In the genomic region with DNA sequence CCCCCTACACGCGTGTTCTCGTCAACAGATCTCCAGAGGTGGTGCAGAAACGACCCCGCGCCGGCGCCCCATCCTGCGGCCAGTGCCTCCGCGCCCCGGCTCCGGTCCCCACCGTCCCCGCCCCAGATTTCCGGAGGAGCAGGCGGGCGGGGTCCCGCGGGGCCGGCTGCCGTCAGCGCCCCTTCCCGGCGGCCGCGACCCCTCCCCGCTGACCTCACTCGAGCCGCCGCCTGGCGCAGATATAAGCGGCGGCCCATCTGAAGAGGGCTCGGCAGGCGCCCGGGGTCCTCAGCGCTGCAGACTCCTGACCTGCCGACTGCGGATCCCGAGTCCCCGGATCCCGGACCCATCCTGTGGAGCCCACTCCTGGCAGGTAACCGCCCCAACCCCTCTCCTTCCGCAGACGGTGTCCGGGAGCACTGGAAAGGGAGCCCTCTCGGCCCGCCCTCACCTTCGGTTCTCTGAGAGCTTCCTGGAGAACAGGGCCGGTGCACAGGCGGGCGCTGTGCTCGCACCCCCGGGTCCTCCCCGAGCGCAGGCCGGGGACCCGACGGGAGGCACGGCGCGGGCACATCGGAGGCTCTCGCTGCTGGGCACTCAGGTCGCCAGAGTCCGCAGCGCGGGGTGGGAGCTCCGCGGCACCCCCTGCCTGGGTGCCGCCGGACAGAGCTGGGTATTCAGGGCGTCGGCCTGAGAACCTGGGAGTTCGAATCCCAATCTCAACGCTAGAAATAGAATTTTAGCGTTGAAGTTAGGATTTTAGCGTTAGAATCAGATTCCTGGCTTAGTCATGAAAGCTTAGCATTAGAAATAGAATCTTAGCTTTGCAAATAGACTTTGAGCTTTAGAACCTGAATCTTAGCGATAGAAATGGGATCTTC, we compare ENCODE assay signal across 11 cellular contexts. TPM values are rescaled to one million over a fixed set of nuclear protein-coding genes. Genes with fewer than 3 reads are reported as not detected.
A peak's percentile ranks its signal among the peaks of the same experiment; 100 is the strongest.
DNase-seq lines count a peak whose midpoint lies in the region; ATAC-seq and TF ChIP-seq lines count a peak whose summit lies in the region.
"Had no signal": no experiment of that assay in that cellular context is flagged by ENCODE, and none has a peak within 500 bp of the region (broad histone marks: within the 10 kb centered on the region; RNA-seq: fewer than 3 reads in every experiment).

Gene TRH, plus strand, starts transcription at position 270 of the 881 bp plus-strand sequence. CDS start 1,097 bp downstream, outside the sequence.

- no peaks in the 10 kb centered on the region for H3K36me3 Mint-ChIP-seq in Calu3 (ENCODE audit: insufficient read depth, unreplicated experiment)

- H3K14ac ChIP-seq in trophoblast cell (ENCODE audit: low read length), result no peak within 1 kb of the TSS

- H3K18ac ChIP-seq in trophoblast cell (ENCODE audit: low read length), result no peak within 1 kb of the TSS

- no peak for TF ChIP-seq POLR2A in Peyer's patch (IDR thresholded peaks at IDR 0.05)
- no peak for TF ChIP-seq POLR2A in esophagus muscularis mucosa (IDR thresholded peaks at IDR 0.05; ENCODE audit: low read depth)

- H4K91ac ChIP-seq in trophoblast cell (ENCODE audit: low read depth, low read length), result no peak within 1 kb of the TSS

- no peak within 1 kb of the TSS for H2BK5ac ChIP-seq in trophoblast cell (ENCODE audit: low read depth, low read length, poor library complexity)

- H3K36me3 ChIP-seq in Peyer's patch (no peaks in the 10 kb centered on the region), esophagus muscularis mucosa (no peaks in the 10 kb centered on the region), trophoblast cell (ENCODE audit: control insufficient read depth in 1 of 2, insufficient read depth in 2 of 2, low read length in 2 of 2) (no peaks in the 10 kb centered on the region)

- H3K79me1 ChIP-seq in trophoblast cell (ENCODE audit: low read length), result no peaks in the 10 kb centered on the region

- H3K27ac Mint-ChIP-seq in Calu3 (ENCODE audit: unreplicated experiment), result no peak within 1 kb of the TSS

- TF ChIP-seq EP300 in esophagus muscularis mucosa (IDR thresholded peaks at IDR 0.05), result no peak

- H3K79me2 ChIP-seq in trophoblast cell (ENCODE audit: control insufficient read depth, insufficient read depth, low read length, poor library complexity), result no peaks in the 10 kb centered on the region

- no peak within 1 kb of the TSS for H3K23ac ChIP-seq in trophoblast cell (ENCODE audit: low read length)

- H3K9me3 Mint-ChIP-seq in Calu3 (ENCODE audit: low read depth, unreplicated experiment), result no peaks in the 10 kb centered on the region

- H3K27ac ChIP-seq in Peyer's patch (no peak within 1 kb of the TSS), esophagus muscularis mucosa (replicated peaks in 1 of 4) (no peak within 1 kb of the TSS), trophoblast cell (ENCODE audit: low read depth, low read length) (no peak within 1 kb of the TSS)

- H2BK120ac ChIP-seq in trophoblast cell (ENCODE audit: insufficient read depth, low read length, poor library complexity), result no peak within 1 kb of the TSS

- H3K9me3 ChIP-seq in Peyer's patch (no peaks in the 10 kb centered on the region), esophagus muscularis mucosa (no peaks in the 10 kb centered on the region), trophoblast cell (ENCODE audit: insufficient read depth, low read depth, low read length) (peaks cover 9% of the 10 kb centered on the region)

- DNase-seq in Calu3, result no peak
- no peak for DNase-seq in Peyer's patch
- no peak for DNase-seq in esophagus muscularis mucosa (ENCODE audit: extremely low spot score)
- DNase-seq in trophoblast cell, result no peak
- DNase-seq in DMS53 (lab: John Stamatoyannopoulos, UW), result no peak
- no peak for DNase-seq in OCI-M1 (lab: John Stamatoyannopoulos, UW)
- DNase-seq: GDM1, NCI-H446 treated with DMSO at 0.1 percent for 48 hours had no signal

- no peak within 1 kb of the TSS for H3K4ac ChIP-seq in trophoblast cell (ENCODE audit: low read depth, low read length)

- H2AK5ac ChIP-seq in trophoblast cell (ENCODE audit: low read length), result no peak within 1 kb of the TSS

- no peak within 1 kb of the TSS for H2AFZ ChIP-seq in trophoblast cell (ENCODE audit: insufficient read depth, low read length, poor library complexity)

- H3K9ac ChIP-seq in trophoblast cell (ENCODE audit: low read length), result no peak within 1 kb of the TSS

- H3K4me1 Mint-ChIP-seq in Calu3 (ENCODE audit: low read depth, unreplicated experiment), result no peaks in the 10 kb centered on the region

- H3K4me1 ChIP-seq in Peyer's patch (peaks cover 0 to 17% (median 8%) of the 10 kb centered on the region in 4 donors), esophagus muscularis mucosa (peaks cover 15 to 21% (median 18%) of the 10 kb centered on the region in 4 donors), trophoblast cell (ENCODE audit: control insufficient read depth in 1 of 2, insufficient read depth in 2 of 2, low read length in 2 of 2) (peaks cover 4 to 5% of the 10 kb centered on the region in 2 experiments)

- WGBS in esophagus muscularis mucosa, result 7% methylated on average over 32 of the region's 80 CpGs
- no CpG with 5 or more reads among the region's 80 CpGs for WGBS in trophoblast cell (ENCODE audit: extremely low coverage, insufficient coverage, insufficient read length)

- H4K12ac ChIP-seq in trophoblast cell (ENCODE audit: low read depth, low read length), result no peak within 1 kb of the TSS

- H4K8ac ChIP-seq in trophoblast cell (ENCODE audit: low read depth, low read length), result no peak within 1 kb of the TSS

- H3K27me3 Mint-ChIP-seq in Calu3 (ENCODE audit: unreplicated experiment), result peaks cover 78% of the 10 kb centered on the region

- CTCF ChIA-PET in Calu3 (lab: Charles Lee), result no interaction called here

- peak within 1 kb of the TSS; percentile 59 for H3K4me2 ChIP-seq in trophoblast cell (ENCODE audit: low read length)

- BruUV-seq in Calu3 (replicated peaks; lab: Mats Ljungman, UMichigan), result no TSS peak

- H3K27me3 ChIP-seq in Peyer's patch (peaks cover 0 to 20% of the 10 kb centered on the region in 2 donors), esophagus muscularis mucosa (peaks cover 9 to 63% (median 33%) of the 10 kb centered on the region in 4 donors), trophoblast cell (ENCODE audit: insufficient read depth, low read length) (peaks cover 57% of the 10 kb centered on the region)

- intact Hi-C loops in Calu3 (cut with micrococcal nuclease; ENCODE audit: unreplicated experiment) (no loop called here), esophagus muscularis mucosa (cut with DNase I) (no loop called here)

- no peak for TF ChIP-seq CTCF in Calu3 (IDR thresholded peaks at IDR 0.05; ENCODE audit: unreplicated experiment)
- TF ChIP-seq CTCF in Peyer's patch (IDR thresholded peaks at IDR 0.05), result no peak
- TF ChIP-seq CTCF in esophagus muscularis mucosa (IDR thresholded peaks at IDR 0.05), result no peak

- H2BK12ac ChIP-seq in trophoblast cell (ENCODE audit: low read length), result no peak within 1 kb of the TSS

- peak within 1 kb of the TSS in 3 of 4 donors; percentile 24 to 40 (median 29) for H3K4me3 ChIP-seq in Peyer's patch
- peak within 1 kb of the TSS; percentile 27 to 43 (median 34) for H3K4me3 ChIP-seq in esophagus muscularis mucosa
- peak within 1 kb of the TSS; percentile 9 for H3K4me3 ChIP-seq in trophoblast cell (ENCODE audit: low read depth, low read length)

- peak within 1 kb of the TSS; percentile 19 for H3K4me3 Mint-ChIP-seq in Calu3 (ENCODE audit: low read depth, unreplicated experiment)

- ATAC-seq in GM21786 (IDR thresholded peaks at IDR 0.05; ENCODE audit: unreplicated experiment) (no peak), HG02884 (IDR thresholded peaks at IDR 0.05; ENCODE audit: unreplicated experiment) (no peak)
- ATAC-seq: left colon had no signal

RNA-seq across cellular contexts. Expression of gene TRH, which starts in this region (rescaled TPM):
- total RNA-seq in Calu3 (2022), result not detected in 2 replicates
- total RNA-seq in Peyer's patch, result not detected
- total RNA-seq in esophagus muscularis mucosa, result under 1 TPM in 1 of 4 donors, not detected in 3; 0.33 TPM
- 0.08 and 0.12 TPM in 2 replicates for polyA plus RNA-seq in trophoblast cell (2013)
- total RNA-seq: left colon had no signal
